ENCODE assay signal across 7 cellular contexts in the genomic region with DNA sequence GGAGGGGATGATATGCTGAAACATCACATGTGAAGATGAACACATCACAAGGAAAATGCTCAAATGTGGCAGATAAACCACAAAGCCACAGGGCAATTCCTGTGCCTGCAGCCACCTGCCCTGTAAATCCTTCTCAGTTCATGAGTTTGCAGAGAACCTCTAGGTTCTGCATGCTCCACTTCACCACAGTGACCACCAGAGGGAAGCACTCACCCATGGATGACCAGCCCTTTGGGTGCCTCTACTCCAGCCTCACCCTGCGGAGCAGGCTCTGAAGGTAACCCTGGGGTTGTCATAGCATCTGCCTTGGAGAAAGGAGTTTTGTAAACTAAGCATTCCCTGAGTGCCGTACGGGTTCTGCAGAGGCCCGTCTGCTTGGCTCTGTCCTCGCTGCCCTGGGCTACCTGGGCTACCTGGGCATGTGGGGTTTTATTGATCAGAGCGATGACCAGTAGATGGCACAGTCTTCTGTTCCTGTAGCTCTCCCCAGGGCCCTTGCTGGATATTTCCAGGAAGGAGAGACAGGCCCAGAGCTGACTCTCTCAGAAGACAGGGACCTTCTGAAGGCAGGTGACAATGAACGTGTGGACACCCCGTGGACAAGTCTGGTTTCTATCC. TPM values are rescaled to one million over a fixed set of nuclear protein-coding genes. Genes with fewer than 3 reads are reported as not detected.
DNase-seq lines count a peak whose midpoint lies in the region; ATAC-seq and TF ChIP-seq lines count a peak whose summit lies in the region.

No MANE protein-coding gene starts in this region.

- no TSS peak for BruUV-seq in Calu3 (replicated peaks; lab: Mats Ljungman, UMichigan)

- ATAC-seq in GM19463 (IDR thresholded peaks at IDR 0.05; ENCODE audit: unreplicated experiment) = peak; percentile 63
- peak; percentile 66 for ATAC-seq in stimulated activated effector memory CD8-positive, alpha-beta T cell treated with anti-CD3 and anti-CD28 coated beads, Interleukin-12 subunit alpha, Interleukin-12 subunit beta, amount 100 ng/mL, for 72 hours
- ATAC-seq in GM19351 (IDR thresholded peaks at IDR 0.05; ENCODE audit: unreplicated experiment) = no peak

- no peaks in the 10 kb centered on the region for H3K9me3 Mint-ChIP-seq in Calu3 (ENCODE audit: low read depth, unreplicated experiment)
- no peaks in the 10 kb centered on the region for H3K9me3 Mint-ChIP-seq in stimulated activated effector memory CD8-positive, alpha-beta T cell treated with anti-CD3 and anti-CD28 coated beads, Interleukin-12 subunit alpha, Interleukin-12 subunit beta, amount 100 ng/mL, for 72 hours

- no peak overlapping the region for H3K4me3 Mint-ChIP-seq in Calu3 (ENCODE audit: low read depth, unreplicated experiment)
- H3K4me3 Mint-ChIP-seq in stimulated activated effector memory CD8-positive, alpha-beta T cell treated with anti-CD3 and anti-CD28 coated beads, Interleukin-12 subunit alpha, Interleukin-12 subunit beta, amount 100 ng/mL, for 72 hours = no peak overlapping the region

- CTCF ChIA-PET in Calu3 (lab: Charles Lee) = no interaction called here

- no peaks in the 10 kb centered on the region for H3K36me3 Mint-ChIP-seq in Calu3 (ENCODE audit: insufficient read depth, unreplicated experiment)
- no peaks in the 10 kb centered on the region for H3K36me3 Mint-ChIP-seq in stimulated activated effector memory CD8-positive, alpha-beta T cell treated with anti-CD3 and anti-CD28 coated beads, Interleukin-12 subunit alpha, Interleukin-12 subunit beta, amount 100 ng/mL, for 72 hours

- intact Hi-C loops in Calu3 (cut with micrococcal nuclease; ENCODE audit: unreplicated experiment) = no loop called here

- H3K27me3 Mint-ChIP-seq in Calu3 (ENCODE audit: unreplicated experiment) = no peaks in the 10 kb centered on the region

- H3K27ac Mint-ChIP-seq in Calu3 (ENCODE audit: unreplicated experiment) = no peak overlapping the region
- H3K27ac Mint-ChIP-seq in stimulated activated effector memory CD8-positive, alpha-beta T cell treated with anti-CD3 and anti-CD28 coated beads, Interleukin-12 subunit alpha, Interleukin-12 subunit beta, amount 100 ng/mL, for 72 hours = no peak overlapping the region

- H3K4me1 Mint-ChIP-seq in Calu3 (ENCODE audit: low read depth, unreplicated experiment) = no peaks in the 10 kb centered on the region
- H3K4me1 Mint-ChIP-seq in stimulated activated effector memory CD8-positive, alpha-beta T cell treated with anti-CD3 and anti-CD28 coated beads, Interleukin-12 subunit alpha, Interleukin-12 subunit beta, amount 100 ng/mL, for 72 hours = no peaks in the 10 kb centered on the region

- no peak for TF ChIP-seq CTCF in Calu3 (IDR thresholded peaks at IDR 0.05; ENCODE audit: unreplicated experiment)

- DNase-seq in Calu3 = peak; percentile 23
- DNase-seq in RPMI7951 (ENCODE audit: low read depth) = peak; percentile 32
- DNase-seq in fibroblast of peridontal ligament (ENCODE audit: extremely low read depth) = peak; percentile 12
- no peak for DNase-seq in stimulated activated effector memory CD8-positive, alpha-beta T cell treated with anti-CD3 and anti-CD28 coated beads, Interleukin-12 subunit alpha, Interleukin-12 subunit beta, amount 100 ng/mL, for 72 hours (ENCODE audit: low spot score in 2 of 2)
- DNase-seq in T-helper 9 cell = no peak

RNA-seq across cellular contexts. Expression of gene CST1, which starts 31.7 kb away (rescaled TPM):
- total RNA-seq in Calu3 (2022) = 0.69 and 1.2 TPM in 2 replicates
- 0.68 and 0.84 TPM in 2 replicates for total RNA-seq in RPMI7951 (2014; rRNA removed; shearing (Covaris generic))

RNA-seq across cellular contexts. Expression of gene CST2, which starts 44.1 kb away (rescaled TPM):
- total RNA-seq in Calu3 (2022) = not detected in 2 replicates
- 0.84 TPM in 1 of 2 replicates, not detected in the other for total RNA-seq in RPMI7951 (2014; rRNA removed; shearing (Covaris generic))

Comparison
In these comparisons a context has a peak if more than half of its experiments do, and no peak if none do; other contexts are left out.
1. DNase-seq: peak in Calu3 (single experiment), RPMI7951 (single experiment) and fibroblast of peridontal ligament (single experiment); none in stimulated activated effector memory CD8-positive, alpha-beta T cell treated with anti-CD3 and anti-CD28 coated beads, Interleukin-12 subunit alpha, Interleukin-12 subunit beta, amount 100 ng/mL, for 72 hours (0 of 2) and T-helper 9 cell (single experiment).